Comparison of ENCODE assay signal across 1 cellular context in the genomic region with DNA sequence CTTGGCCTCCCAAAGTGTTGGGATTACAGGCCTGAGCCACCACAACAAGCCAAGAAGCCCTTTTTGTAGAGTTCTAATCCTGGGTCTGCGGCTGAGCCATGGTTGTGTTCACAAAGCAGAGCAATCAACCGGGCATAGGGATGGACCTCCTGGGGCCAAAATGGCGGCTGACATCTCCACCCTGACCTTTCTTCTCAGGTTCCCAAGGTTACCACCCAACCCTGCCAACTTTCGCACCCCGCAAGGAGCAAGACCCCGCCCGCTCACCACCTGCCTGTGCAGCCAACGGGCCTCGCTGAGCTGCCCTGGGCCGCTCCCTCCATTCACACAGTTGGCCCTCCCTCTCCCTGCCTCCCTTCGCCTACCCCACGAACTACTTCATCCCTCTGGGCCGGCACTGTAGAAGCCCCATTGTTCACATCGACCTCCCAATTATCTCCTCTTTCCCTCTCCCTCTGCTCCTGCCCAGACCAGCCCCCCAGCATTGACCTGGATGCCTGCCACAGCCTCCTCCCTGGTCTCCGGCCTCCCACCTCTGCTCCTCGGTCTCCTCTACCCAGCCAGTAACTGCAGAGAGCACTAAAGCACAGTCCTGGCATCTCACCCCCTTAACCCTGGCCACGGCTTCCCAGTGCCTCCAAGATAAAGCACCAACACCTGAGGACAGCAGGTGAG.
TF ChIP-seq lines count a peak whose summit lies in the region.

No MANE protein-coding gene starts in this region.

TF ChIP-seq in K562, 482 proteins besides CTCF, POLR2A, EP300 and RAD21 (continued from another document and continues in another):
- TF ChIP-seq, protein P1, sequence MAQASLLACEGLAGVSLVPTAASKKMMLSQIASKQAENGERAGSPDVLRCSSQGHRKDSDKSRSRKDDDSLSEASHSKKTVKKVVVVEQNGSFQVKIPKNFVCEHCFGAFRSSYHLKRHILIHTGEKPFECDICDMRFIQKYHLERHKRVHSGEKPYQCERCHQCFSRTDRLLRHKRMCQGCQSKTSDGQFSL (CRISPR knock-in tag; IDR thresholded peaks at IDR 0.05): no peak
- TF ChIP-seq, protein P1 (tag; IDR thresholded peaks at IDR 0.05): peak in 1 of 2 experiments; percentile 81; a peak in 2 of 4 replicates
- no peak for TF ChIP-seq TRIM28 (IDR thresholded peaks at IDR 0.05)
- TF ChIP-seq TEAD4 (IDR thresholded peaks at IDR 0.05; ENCODE audit: low read length): no peak
- TF ChIP-seq TEAD4 (CRISPR knock-in tag; IDR thresholded peaks at IDR 0.05; ENCODE audit: borderline replicate concordance): no peak
- TF ChIP-seq, protein P2, sequence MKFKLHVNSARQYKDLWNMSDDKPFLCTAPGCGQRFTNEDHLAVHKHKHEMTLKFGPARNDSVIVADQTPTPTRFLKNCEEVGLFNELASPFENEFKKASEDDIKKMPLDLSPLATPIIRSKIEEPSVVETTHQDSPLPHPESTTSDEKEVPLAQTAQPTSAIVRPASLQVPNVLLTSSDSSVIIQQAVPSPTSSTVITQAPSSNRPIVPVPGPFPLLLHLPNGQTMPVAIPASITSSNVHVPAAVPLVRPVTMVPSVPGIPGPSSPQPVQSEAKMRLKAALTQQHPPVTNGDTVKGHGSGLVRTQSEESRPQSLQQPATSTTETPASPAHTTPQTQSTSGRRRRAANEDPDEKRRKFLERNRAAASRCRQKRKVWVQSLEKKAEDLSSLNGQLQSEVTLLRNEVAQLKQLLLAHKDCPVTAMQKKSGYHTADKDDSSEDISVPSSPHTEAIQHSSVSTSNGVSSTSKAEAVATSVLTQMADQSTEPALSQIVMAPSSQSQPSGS (CRISPR knock-in tag; IDR thresholded peaks at IDR 0.05): no peak
- TF ChIP-seq L3MBTL2 (IDR thresholded peaks at IDR 0.05): peak; percentile 43
- TF ChIP-seq, protein P3, sequence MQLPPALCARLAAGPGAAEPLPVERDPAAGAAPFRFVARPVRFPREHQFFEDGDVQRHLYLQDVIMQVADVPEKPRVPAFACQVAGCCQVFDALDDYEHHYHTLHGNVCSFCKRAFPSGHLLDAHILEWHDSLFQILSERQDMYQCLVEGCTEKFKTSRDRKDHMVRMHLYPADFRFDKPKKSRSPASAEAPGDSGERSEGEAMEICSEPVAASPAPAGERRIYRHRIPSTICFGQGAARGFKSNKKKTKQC (CRISPR knock-in tag; IDR thresholded peaks at IDR 0.05): no peak
- TF ChIP-seq, protein P4, sequence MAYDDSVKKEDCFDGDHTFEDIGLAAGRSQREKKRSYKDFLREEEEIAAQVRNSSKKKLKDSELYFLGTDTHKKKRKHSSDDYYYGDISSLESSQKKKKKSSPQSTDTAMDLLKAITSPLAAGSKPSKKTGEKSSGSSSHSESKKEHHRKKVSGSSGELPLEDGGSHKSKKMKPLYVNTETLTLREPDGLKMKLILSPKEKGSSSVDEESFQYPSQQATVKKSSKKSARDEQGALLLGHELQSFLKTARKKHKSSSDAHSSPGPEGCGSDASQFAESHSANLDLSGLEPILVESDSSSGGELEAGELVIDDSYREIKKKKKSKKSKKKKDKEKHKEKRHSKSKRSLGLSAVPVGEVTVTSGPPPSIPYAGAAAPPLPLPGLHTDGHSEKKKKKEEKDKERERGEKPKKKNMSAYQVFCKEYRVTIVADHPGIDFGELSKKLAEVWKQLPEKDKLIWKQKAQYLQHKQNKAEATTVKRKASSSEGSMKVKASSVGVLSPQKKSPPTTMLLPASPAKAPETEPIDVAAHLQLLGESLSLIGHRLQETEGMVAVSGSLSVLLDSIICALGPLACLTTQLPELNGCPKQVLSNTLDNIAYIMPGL (CRISPR knock-in tag; IDR thresholded peaks at IDR 0.05): peak; percentile 69; the same call in 1 of the 2 replicates
- TF ChIP-seq, protein P5, sequence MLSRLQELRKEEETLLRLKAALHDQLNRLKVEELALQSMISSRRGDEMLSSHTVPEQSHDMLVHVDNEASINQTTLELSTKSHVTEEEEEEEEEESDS (CRISPR knock-in tag; IDR thresholded peaks at IDR 0.05): no peak
- TF ChIP-seq ZNF583 (CRISPR knock-in tag; IDR thresholded peaks at IDR 0.05): peak; percentile 92
- TF ChIP-seq, protein P6, sequence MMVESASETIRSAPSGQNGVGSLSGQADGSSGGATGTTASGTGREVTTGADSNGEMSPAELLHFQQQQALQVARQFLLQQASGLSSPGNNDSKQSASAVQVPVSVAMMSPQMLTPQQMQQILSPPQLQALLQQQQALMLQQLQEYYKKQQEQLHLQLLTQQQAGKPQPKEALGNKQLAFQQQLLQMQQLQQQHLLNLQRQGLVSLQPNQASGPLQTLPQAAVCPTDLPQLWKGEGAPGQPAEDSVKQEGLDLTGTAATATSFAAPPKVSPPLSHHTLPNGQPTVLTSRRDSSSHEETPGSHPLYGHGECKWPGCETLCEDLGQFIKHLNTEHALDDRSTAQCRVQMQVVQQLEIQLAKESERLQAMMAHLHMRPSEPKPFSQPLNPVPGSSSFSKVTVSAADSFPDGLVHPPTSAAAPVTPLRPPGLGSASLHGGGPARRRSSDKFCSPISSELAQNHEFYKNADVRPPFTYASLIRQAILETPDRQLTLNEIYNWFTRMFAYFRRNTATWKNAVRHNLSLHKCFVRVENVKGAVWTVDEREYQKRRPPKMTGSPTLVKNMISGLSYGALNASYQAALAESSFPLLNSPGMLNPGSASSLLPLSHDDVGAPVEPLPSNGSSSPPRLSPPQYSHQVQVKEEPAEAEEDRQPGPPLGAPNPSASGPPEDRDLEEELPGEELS (CRISPR knock-in tag; IDR thresholded peaks at IDR 0.05; ENCODE audit: borderline replicate concordance): 0 out of 2 replicates have a peak, but pooled peaks have one; percentile 22
- TF ChIP-seq FOXJ3 (CRISPR knock-in tag; IDR thresholded peaks at IDR 0.05): no peak
- no peak for TF ChIP-seq FOXA1 (IDR thresholded peaks at IDR 0.05; ENCODE audit: borderline replicate concordance)
- peak; percentile 87 for TF ChIP-seq ZNF76 (CRISPR knock-in tag; IDR thresholded peaks at IDR 0.05; ENCODE audit: borderline replicate concordance)
- peak; percentile 87; the same call in 1 of the 2 replicates for TF ChIP-seq ERF (CRISPR knock-in tag; IDR thresholded peaks at IDR 0.05)
- no peak for TF ChIP-seq SIRT6 (IDR thresholded peaks at IDR 0.05; ENCODE audit: low read depth, low read length)
- TF ChIP-seq ZNF668 (CRISPR knock-in tag; IDR thresholded peaks at IDR 0.05): peak; percentile 81
- TF ChIP-seq CBX1 (IDR thresholded peaks at IDR 0.05; ENCODE audit: low read depth): no peak
- TF ChIP-seq MYBL2 (IDR thresholded peaks at IDR 0.05; ENCODE audit: low read depth): no peak
- no peak for TF ChIP-seq MYBL2 (CRISPR knock-in tag; IDR thresholded peaks at IDR 0.05; ENCODE audit: borderline replicate concordance)
- no peak for TF ChIP-seq CAMTA2 (CRISPR knock-in tag; conservative IDR thresholded peaks at IDR 0.05)
- 0 out of 4 replicates have a peak, but pooled peaks of 1 of the 2 experiments have one; percentile 13 for TF ChIP-seq ARNT (IDR thresholded peaks at IDR 0.05)
- no peak; the same call in 1 of the 2 replicates for TF ChIP-seq SP1 (CRISPR knock-in tag; IDR thresholded peaks at IDR 0.05)
- TF ChIP-seq SAFB (IDR thresholded peaks at IDR 0.05; ENCODE audit: borderline replicate concordance, low read depth, low read length): no peak
- no peak for TF ChIP-seq CSDE1 (IDR thresholded peaks at IDR 0.05)
- TF ChIP-seq, protein P7, sequence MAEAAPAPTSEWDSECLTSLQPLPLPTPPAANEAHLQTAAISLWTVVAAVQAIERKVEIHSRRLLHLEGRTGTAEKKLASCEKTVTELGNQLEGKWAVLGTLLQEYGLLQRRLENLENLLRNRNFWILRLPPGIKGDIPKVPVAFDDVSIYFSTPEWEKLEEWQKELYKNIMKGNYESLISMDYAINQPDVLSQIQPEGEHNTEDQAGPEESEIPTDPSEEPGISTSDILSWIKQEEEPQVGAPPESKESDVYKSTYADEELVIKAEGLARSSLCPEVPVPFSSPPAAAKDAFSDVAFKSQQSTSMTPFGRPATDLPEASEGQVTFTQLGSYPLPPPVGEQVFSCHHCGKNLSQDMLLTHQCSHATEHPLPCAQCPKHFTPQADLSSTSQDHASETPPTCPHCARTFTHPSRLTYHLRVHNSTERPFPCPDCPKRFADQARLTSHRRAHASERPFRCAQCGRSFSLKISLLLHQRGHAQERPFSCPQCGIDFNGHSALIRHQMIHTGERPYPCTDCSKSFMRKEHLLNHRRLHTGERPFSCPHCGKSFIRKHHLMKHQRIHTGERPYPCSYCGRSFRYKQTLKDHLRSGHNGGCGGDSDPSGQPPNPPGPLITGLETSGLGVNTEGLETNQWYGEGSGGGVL (CRISPR knock-in tag; IDR thresholded peaks at IDR 0.05): 0 out of 2 replicates have a peak, but pooled peaks have one; percentile 19
- no peak for TF ChIP-seq ZNF507 (tag; conservative IDR thresholded peaks at IDR 0.05)
- TF ChIP-seq NR2C2 (CRISPR knock-in tag; IDR thresholded peaks at IDR 0.05): no peak
- peak; percentile 76 for TF ChIP-seq NR2C2 (tag; IDR thresholded peaks at IDR 0.05)
- TF ChIP-seq, protein P8, sequence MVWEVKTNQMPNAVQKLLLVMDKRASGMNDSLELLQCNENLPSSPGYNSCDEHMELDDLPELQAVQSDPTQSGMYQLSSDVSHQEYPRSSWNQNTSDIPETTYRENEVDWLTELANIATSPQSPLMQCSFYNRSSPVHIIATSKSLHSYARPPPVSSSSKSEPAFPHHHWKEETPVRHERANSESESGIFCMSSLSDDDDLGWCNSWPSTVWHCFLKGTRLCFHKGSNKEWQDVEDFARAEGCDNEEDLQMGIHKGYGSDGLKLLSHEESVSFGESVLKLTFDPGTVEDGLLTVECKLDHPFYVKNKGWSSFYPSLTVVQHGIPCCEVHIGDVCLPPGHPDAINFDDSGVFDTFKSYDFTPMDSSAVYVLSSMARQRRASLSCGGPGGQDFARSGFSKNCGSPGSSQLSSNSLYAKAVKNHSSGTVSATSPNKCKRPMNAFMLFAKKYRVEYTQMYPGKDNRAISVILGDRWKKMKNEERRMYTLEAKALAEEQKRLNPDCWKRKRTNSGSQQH (CRISPR knock-in tag; IDR thresholded peaks at IDR 0.05): no peak
- peak; percentile 60 to 92 (median 78) for TF ChIP-seq YY1 (IDR thresholded peaks at IDR 0.05; ENCODE audit: borderline replicate concordance in 1 of 3, control insufficient read depth in 1 of 3, extremely low read depth in 1 of 3, insufficient read depth in 3 of 3, insufficient read length in 1 of 3, insufficient replicate concordance in 2 of 3, low read depth in 1 of 3, low read length in 2 of 3)
- TF ChIP-seq, protein P9, sequence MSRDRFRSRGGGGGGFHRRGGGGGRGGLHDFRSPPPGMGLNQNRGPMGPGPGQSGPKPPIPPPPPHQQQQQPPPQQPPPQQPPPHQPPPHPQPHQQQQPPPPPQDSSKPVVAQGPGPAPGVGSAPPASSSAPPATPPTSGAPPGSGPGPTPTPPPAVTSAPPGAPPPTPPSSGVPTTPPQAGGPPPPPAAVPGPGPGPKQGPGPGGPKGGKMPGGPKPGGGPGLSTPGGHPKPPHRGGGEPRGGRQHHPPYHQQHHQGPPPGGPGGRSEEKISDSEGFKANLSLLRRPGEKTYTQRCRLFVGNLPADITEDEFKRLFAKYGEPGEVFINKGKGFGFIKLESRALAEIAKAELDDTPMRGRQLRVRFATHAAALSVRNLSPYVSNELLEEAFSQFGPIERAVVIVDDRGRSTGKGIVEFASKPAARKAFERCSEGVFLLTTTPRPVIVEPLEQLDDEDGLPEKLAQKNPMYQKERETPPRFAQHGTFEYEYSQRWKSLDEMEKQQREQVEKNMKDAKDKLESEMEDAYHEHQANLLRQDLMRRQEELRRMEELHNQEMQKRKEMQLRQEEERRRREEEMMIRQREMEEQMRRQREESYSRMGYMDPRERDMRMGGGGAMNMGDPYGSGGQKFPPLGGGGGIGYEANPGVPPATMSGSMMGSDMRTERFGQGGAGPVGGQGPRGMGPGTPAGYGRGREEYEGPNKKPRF (IDR thresholded peaks at IDR 0.05; ENCODE audit: low read depth, low read length): no peak
- TF ChIP-seq TRIM24 (IDR thresholded peaks at IDR 0.05): no peak
- no peak for TF ChIP-seq NFIX (CRISPR knock-in tag; IDR thresholded peaks at IDR 0.05; ENCODE audit: low read depth)
- TF ChIP-seq, protein P10, sequence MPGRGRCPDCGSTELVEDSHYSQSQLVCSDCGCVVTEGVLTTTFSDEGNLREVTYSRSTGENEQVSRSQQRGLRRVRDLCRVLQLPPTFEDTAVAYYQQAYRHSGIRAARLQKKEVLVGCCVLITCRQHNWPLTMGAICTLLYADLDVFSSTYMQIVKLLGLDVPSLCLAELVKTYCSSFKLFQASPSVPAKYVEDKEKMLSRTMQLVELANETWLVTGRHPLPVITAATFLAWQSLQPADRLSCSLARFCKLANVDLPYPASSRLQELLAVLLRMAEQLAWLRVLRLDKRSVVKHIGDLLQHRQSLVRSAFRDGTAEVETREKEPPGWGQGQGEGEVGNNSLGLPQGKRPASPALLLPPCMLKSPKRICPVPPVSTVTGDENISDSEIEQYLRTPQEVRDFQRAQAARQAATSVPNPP (IDR thresholded peaks at IDR 0.05; ENCODE audit: borderline replicate concordance, insufficient read depth, insufficient read length): no peak
- TF ChIP-seq CEBPB (tag; IDR thresholded peaks at IDR 0.05): peak; percentile 46
- no peak for TF ChIP-seq XRCC5 (IDR thresholded peaks at IDR 0.05; ENCODE audit: low read depth, low read length)
- TF ChIP-seq, protein P11, sequence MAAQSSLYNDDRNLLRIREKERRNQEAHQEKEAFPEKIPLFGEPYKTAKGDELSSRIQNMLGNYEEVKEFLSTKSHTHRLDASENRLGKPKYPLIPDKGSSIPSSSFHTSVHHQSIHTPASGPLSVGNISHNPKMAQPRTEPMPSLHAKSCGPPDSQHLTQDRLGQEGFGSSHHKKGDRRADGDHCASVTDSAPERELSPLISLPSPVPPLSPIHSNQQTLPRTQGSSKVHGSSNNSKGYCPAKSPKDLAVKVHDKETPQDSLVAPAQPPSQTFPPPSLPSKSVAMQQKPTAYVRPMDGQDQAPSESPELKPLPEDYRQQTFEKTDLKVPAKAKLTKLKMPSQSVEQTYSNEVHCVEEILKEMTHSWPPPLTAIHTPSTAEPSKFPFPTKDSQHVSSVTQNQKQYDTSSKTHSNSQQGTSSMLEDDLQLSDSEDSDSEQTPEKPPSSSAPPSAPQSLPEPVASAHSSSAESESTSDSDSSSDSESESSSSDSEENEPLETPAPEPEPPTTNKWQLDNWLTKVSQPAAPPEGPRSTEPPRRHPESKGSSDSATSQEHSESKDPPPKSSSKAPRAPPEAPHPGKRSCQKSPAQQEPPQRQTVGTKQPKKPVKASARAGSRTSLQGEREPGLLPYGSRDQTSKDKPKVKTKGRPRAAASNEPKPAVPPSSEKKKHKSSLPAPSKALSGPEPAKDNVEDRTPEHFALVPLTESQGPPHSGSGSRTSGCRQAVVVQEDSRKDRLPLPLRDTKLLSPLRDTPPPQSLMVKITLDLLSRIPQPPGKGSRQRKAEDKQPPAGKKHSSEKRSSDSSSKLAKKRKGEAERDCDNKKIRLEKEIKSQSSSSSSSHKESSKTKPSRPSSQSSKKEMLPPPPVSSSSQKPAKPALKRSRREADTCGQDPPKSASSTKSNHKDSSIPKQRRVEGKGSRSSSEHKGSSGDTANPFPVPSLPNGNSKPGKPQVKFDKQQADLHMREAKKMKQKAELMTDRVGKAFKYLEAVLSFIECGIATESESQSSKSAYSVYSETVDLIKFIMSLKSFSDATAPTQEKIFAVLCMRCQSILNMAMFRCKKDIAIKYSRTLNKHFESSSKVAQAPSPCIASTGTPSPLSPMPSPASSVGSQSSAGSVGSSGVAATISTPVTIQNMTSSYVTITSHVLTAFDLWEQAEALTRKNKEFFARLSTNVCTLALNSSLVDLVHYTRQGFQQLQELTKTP (IDR thresholded peaks at IDR 0.05; ENCODE audit: low read depth in 1 of 2, partially characterized antibody in 2 of 2): no peak
- no peak for TF ChIP-seq RBM17 (IDR thresholded peaks at IDR 0.05; ENCODE audit: borderline replicate concordance, low read depth, low read length)
- TF ChIP-seq ZNF165 (CRISPR knock-in tag; IDR thresholded peaks at IDR 0.05; ENCODE audit: borderline replicate concordance): peak; percentile 89; the same call in 1 of the 2 replicates
- TF ChIP-seq XRCC4 (IDR thresholded peaks at IDR 0.05; ENCODE audit: extremely low read depth, insufficient read depth, insufficient read length): no peak
